In the genomic region with DNA sequence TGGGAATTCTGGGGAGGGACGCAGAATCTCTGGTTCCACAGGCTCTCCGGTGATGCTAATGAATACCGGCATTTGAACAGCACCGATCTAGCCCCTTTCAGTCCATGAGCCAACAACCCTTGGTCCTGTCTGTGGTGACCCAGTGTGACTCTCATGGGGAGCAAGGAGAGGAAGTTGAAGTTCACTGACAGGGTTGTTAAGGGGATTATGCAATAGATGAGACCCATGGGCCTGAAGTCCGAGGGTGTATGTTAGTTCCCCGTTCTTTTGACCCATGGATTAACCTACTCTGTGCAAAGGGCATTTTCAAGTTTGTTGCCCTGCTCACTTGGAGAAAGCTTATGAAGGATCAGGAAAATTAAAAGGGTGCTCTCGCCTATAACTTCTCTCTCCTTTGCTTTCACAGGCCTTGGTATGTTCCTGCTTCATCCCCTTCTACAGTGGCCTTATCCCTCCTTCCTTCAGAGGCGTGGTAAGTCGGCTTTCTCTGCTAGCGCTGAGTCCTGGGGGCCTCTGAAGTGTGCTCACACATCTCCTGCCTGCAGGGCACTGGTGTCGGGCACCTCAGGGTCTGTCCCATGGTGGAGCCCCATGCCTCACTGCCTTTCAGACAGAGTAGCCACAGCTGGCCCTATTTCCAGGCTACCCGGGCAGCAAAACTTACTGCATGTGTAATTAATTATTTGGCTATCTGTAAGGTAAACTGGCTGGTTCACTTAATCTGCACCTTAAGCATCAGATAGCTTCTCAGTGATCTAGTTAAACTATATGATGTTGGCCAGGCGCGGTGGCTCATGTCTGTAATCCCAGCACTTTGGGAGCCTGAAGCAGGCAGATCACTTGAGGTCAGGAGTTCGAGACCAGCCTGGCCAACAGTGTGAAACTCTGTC, we compare ENCODE assay signal across 1 cellular context.
TF ChIP-seq lines count a peak whose summit lies in the region.

No MANE protein-coding gene starts in this region.

TF ChIP-seq in liver, 16 proteins besides CTCF, POLR2A, EP300 and RAD21:
- TF ChIP-seq, protein P1, sequence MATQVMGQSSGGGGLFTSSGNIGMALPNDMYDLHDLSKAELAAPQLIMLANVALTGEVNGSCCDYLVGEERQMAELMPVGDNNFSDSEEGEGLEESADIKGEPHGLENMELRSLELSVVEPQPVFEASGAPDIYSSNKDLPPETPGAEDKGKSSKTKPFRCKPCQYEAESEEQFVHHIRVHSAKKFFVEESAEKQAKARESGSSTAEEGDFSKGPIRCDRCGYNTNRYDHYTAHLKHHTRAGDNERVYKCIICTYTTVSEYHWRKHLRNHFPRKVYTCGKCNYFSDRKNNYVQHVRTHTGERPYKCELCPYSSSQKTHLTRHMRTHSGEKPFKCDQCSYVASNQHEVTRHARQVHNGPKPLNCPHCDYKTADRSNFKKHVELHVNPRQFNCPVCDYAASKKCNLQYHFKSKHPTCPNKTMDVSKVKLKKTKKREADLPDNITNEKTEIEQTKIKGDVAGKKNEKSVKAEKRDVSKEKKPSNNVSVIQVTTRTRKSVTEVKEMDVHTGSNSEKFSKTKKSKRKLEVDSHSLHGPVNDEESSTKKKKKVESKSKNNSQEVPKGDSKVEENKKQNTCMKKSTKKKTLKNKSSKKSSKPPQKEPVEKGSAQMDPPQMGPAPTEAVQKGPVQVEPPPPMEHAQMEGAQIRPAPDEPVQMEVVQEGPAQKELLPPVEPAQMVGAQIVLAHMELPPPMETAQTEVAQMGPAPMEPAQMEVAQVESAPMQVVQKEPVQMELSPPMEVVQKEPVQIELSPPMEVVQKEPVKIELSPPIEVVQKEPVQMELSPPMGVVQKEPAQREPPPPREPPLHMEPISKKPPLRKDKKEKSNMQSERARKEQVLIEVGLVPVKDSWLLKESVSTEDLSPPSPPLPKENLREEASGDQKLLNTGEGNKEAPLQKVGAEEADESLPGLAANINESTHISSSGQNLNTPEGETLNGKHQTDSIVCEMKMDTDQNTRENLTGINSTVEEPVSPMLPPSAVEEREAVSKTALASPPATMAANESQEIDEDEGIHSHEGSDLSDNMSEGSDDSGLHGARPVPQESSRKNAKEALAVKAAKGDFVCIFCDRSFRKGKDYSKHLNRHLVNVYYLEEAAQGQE (IDR thresholded peaks at IDR 0.05): no peak
- peak in 1 of 2 donors; percentile 56 for TF ChIP-seq JUND (IDR thresholded peaks at IDR 0.05)
- TF ChIP-seq RXRA (IDR thresholded peaks at IDR 0.05): peak; percentile 98
- TF ChIP-seq HNF4A (conservative IDR thresholded peaks at IDR 0.05): peak; percentile 97 to 99
- TF ChIP-seq, protein P2, sequence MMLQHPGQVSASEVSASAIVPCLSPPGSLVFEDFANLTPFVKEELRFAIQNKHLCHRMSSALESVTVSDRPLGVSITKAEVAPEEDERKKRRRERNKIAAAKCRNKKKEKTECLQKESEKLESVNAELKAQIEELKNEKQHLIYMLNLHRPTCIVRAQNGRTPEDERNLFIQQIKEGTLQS (IDR thresholded peaks at IDR 0.05): peak; percentile 65
- TF ChIP-seq NR2F2 (IDR thresholded peaks at IDR 0.05): peak; percentile 84
- TF ChIP-seq TAF1 (conservative IDR thresholded peaks at IDR 0.05): no peak
- no peak for TF ChIP-seq FOXA1 (IDR thresholded peaks at IDR 0.05)
- peak; percentile 39 for TF ChIP-seq YY1 (IDR thresholded peaks at IDR 0.05)
- no peak for TF ChIP-seq EGR1 (IDR thresholded peaks at IDR 0.05; ENCODE audit: low read depth in 2 of 2)
- peak; percentile 97 for TF ChIP-seq HNF4G (IDR thresholded peaks at IDR 0.05)
- peak; percentile 25 for TF ChIP-seq FOXA2 (IDR thresholded peaks at IDR 0.05)
- TF ChIP-seq, protein P3, sequence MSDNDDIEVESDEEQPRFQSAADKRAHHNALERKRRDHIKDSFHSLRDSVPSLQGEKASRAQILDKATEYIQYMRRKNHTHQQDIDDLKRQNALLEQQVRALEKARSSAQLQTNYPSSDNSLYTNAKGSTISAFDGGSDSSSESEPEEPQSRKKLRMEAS (IDR thresholded peaks at IDR 0.05): peak; percentile 49
- TF ChIP-seq, protein P4, sequence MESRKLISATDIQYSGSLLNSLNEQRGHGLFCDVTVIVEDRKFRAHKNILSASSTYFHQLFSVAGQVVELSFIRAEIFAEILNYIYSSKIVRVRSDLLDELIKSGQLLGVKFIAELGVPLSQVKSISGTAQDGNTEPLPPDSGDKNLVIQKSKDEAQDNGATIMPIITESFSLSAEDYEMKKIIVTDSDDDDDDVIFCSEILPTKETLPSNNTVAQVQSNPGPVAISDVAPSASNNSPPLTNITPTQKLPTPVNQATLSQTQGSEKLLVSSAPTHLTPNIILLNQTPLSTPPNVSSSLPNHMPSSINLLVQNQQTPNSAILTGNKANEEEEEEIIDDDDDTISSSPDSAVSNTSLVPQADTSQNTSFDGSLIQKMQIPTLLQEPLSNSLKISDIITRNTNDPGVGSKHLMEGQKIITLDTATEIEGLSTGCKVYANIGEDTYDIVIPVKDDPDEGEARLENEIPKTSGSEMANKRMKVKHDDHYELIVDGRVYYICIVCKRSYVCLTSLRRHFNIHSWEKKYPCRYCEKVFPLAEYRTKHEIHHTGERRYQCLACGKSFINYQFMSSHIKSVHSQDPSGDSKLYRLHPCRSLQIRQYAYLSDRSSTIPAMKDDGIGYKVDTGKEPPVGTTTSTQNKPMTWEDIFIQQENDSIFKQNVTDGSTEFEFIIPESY (IDR thresholded peaks at IDR 0.05): peak; percentile 60
- peak in 1 of 2 donors; percentile 48 for TF ChIP-seq GABPA (IDR thresholded peaks at IDR 0.05 in 1 of 2, conservative IDR thresholded peaks at IDR 0.05 in 1 of 2)
- TF ChIP-seq SP1 (IDR thresholded peaks at IDR 0.05): peak; percentile 78
